Comparison of ENCODE assay signal across 1 cellular context in the genomic region with DNA sequence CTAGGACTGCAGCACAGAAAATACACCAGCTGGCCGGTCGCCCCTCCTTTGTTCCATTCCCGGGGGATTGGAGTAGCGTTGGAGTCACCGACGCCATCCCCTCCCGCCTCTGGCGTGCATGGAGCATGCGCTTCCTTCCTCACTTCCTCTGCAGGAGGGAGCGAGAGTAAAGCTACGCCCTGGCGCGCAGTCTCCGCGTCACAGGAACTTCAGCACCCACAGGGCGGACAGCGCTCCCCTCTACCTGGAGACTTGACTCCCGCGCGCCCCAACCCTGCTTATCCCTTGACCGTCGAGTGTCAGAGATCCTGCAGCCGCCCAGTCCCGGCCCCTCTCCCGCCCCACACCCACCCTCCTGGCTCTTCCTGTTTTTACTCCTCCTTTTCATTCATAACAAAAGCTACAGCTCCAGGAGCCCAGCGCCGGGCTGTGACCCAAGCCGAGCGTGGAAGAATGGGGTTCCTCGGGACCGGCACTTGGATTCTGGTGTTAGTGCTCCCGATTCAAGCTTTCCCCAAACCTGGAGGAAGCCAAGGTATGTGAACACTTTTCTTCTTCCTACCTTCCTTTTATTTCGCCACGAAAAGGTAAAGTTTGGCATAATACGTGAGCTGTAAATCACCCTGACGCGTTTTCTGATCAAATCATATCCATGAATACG.
TF ChIP-seq lines count a peak whose summit lies in the region.

SCG3 (plus strand) TSS at position 201 of the 661 bp plus-strand sequence; CDS start at position 454, 253 bp downstream.

TF ChIP-seq in HepG2, 621 proteins besides CTCF, POLR2A, EP300 and RAD21 (continued from another document and continues in another):
- TF ChIP-seq, protein P1, sequence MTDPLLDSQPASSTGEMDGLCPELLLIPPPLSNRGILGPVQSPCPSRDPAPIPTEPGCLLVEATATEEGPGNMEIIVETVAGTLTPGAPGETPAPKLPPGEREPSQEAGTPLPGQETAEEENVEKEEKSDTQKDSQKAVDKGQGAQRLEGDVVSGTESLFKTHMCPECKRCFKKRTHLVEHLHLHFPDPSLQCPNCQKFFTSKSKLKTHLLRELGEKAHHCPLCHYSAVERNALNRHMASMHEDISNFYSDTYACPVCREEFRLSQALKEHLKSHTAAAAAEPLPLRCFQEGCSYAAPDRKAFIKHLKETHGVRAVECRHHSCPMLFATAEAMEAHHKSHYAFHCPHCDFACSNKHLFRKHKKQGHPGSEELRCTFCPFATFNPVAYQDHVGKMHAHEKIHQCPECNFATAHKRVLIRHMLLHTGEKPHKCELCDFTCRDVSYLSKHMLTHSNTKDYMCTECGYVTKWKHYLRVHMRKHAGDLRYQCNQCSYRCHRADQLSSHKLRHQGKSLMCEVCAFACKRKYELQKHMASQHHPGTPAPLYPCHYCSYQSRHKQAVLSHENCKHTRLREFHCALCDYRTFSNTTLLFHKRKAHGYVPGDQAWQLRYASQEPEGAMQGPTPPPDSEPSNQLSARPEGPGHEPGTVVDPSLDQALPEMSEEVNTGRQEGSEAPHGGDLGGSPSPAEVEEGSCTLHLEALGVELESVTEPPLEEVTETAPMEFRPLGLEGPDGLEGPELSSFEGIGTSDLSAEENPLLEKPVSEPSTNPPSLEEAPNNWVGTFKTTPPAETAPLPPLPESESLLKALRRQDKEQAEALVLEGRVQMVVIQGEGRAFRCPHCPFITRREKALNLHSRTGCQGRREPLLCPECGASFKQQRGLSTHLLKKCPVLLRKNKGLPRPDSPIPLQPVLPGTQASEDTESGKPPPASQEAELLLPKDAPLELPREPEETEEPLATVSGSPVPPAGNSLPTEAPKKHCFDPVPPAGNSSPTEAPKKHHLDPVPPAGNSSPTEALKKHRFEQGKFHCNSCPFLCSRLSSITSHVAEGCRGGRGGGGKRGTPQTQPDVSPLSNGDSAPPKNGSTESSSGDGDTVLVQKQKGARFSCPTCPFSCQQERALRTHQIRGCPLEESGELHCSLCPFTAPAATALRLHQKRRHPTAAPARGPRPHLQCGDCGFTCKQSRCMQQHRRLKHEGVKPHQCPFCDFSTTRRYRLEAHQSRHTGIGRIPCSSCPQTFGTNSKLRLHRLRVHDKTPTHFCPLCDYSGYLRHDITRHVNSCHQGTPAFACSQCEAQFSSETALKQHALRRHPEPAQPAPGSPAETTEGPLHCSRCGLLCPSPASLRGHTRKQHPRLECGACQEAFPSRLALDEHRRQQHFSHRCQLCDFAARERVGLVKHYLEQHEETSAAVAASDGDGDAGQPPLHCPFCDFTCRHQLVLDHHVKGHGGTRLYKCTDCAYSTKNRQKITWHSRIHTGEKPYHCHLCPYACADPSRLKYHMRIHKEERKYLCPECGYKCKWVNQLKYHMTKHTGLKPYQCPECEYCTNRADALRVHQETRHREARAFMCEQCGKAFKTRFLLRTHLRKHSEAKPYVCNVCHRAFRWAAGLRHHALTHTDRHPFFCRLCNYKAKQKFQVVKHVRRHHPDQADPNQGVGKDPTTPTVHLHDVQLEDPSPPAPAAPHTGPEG (CRISPR knock-in tag; IDR thresholded peaks at IDR 0.05) = 0 out of 2 replicates have a peak, but pooled peaks have one; percentile 59
- peak; percentile 25; the same call in 1 of the 2 replicates for TF ChIP-seq MXD4 (CRISPR knock-in tag; IDR thresholded peaks at IDR 0.05)
- no peak for TF ChIP-seq ZKSCAN1 (IDR thresholded peaks at IDR 0.05; ENCODE audit: low read length)
- TF ChIP-seq ZBTB39 (CRISPR knock-in tag; IDR thresholded peaks at IDR 0.05) = no peak
- TF ChIP-seq SIX1 (CRISPR knock-in tag; IDR thresholded peaks at IDR 0.05; ENCODE audit: borderline replicate concordance) = 0 out of 2 replicates have a peak, but pooled peaks have one; percentile 35
- peak; percentile 49; the same call in 1 of the 2 replicates for TF ChIP-seq MEF2D (CRISPR knock-in tag; IDR thresholded peaks at IDR 0.05)
- TF ChIP-seq RXRA (CRISPR knock-in tag; IDR thresholded peaks at IDR 0.05) = 0 out of 2 replicates have a peak, but pooled peaks have one; percentile 41
- TF ChIP-seq, protein P2, sequence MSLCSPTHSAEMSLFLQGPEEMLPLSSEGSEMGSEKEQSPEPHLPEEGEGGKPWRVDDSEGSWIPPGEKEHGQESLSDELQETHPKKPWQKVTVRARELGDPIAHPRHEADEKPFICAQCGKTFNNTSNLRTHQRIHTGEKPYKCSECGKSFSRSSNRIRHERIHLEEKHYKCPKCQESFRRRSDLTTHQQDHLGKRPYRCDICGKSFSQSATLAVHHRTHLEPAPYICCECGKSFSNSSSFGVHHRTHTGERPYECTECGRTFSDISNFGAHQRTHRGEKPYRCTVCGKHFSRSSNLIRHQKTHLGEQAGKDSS (CRISPR knock-in tag; IDR thresholded peaks at IDR 0.05; ENCODE audit: borderline replicate concordance, low read depth) = peak; percentile 78; the same call in 1 of the 2 replicates
- peak; percentile 76; the same call in 1 of the 2 replicates for TF ChIP-seq KDM2A (CRISPR knock-in tag; IDR thresholded peaks at IDR 0.05; ENCODE audit: borderline replicate concordance, low read depth)
- TF ChIP-seq, protein P3, sequence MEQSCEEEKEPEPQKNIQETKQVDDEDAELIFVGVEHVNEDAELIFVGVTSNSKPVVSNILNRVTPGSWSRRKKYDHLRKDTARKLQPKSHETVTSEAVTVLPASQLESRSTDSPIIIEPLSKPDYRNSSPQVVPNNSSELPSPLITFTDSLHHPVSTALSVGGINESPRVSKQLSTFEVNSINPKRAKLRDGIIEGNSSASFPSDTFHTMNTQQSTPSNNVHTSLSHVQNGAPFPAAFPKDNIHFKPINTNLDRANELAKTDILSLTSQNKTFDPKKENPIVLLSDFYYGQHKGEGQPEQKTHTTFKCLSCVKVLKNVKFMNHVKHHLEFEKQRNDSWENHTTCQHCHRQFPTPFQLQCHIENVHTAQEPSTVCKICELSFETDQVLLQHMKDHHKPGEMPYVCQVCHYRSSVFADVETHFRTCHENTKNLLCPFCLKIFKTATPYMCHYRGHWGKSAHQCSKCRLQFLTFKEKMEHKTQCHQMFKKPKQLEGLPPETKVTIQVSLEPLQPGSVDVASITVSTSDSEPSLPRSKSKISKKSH (CRISPR knock-in tag; IDR thresholded peaks at IDR 0.05; ENCODE audit: borderline replicate concordance) = peak; percentile 45; the same call in 1 of the 2 replicates
- peak; percentile 79; the same call in 1 of the 2 replicates for TF ChIP-seq ZNF616 (CRISPR knock-in tag; IDR thresholded peaks at IDR 0.05; ENCODE audit: low read depth)
- peak; percentile 21; the same call in 1 of the 2 replicates for TF ChIP-seq ARID4A (CRISPR knock-in tag; IDR thresholded peaks at IDR 0.05; ENCODE audit: borderline replicate concordance)
- peak; percentile 47; the same call in 1 of the 2 replicates for TF ChIP-seq SAP130 (CRISPR knock-in tag; IDR thresholded peaks at IDR 0.05; ENCODE audit: low read depth)
- TF ChIP-seq ZNF263 (CRISPR knock-in tag; IDR thresholded peaks at IDR 0.05) = peak; percentile 61
- TF ChIP-seq GATAD1 (CRISPR knock-in tag; IDR thresholded peaks at IDR 0.05) = peak; percentile 49; the same call in 1 of the 2 replicates
- TF ChIP-seq SMAD3 (CRISPR knock-in tag; IDR thresholded peaks at IDR 0.05) = peak; percentile 81; the same call in 1 of the 2 replicates
- 0 out of 2 replicates have a peak, but pooled peaks have one; percentile 18 for TF ChIP-seq ZNF317 (CRISPR knock-in tag; IDR thresholded peaks at IDR 0.05)
- TF ChIP-seq TBX3 (IDR thresholded peaks at IDR 0.05; ENCODE audit: borderline replicate concordance) = no peak
- TF ChIP-seq ZNF766 (CRISPR knock-in tag; IDR thresholded peaks at IDR 0.05; ENCODE audit: borderline replicate concordance) = peak; percentile 70; the same call in 1 of the 2 replicates
- peak; percentile 68; the same call in 1 of the 2 replicates for TF ChIP-seq LBX2 (CRISPR knock-in tag; IDR thresholded peaks at IDR 0.05; ENCODE audit: borderline replicate concordance)
- 0 out of 2 replicates have a peak, but pooled peaks have one; percentile 80 for TF ChIP-seq ZNF124 (CRISPR knock-in tag; IDR thresholded peaks at IDR 0.05)
- 0 out of 2 replicates have a peak, but pooled peaks have one; percentile 70 for TF ChIP-seq ZIK1 (CRISPR knock-in tag; IDR thresholded peaks at IDR 0.05; ENCODE audit: borderline replicate concordance, low read depth)
- TF ChIP-seq ZNF205 (CRISPR knock-in tag; IDR thresholded peaks at IDR 0.05) = peak; percentile 65; the same call in 1 of the 2 replicates
- TF ChIP-seq ZBTB44 (CRISPR knock-in tag; IDR thresholded peaks at IDR 0.05) = peak; percentile 92
- TF ChIP-seq FOXM1 (CRISPR knock-in tag; IDR thresholded peaks at IDR 0.05) = no peak
- peak; percentile 31; the same call in 1 of the 2 replicates for TF ChIP-seq PRMT3 (CRISPR knock-in tag; IDR thresholded peaks at IDR 0.05; ENCODE audit: borderline replicate concordance, low read depth)
- TF ChIP-seq ZNF550 (CRISPR knock-in tag; IDR thresholded peaks at IDR 0.05; ENCODE audit: borderline replicate concordance) = no peak
- 0 out of 2 replicates have a peak, but pooled peaks have one; percentile 44 for TF ChIP-seq ZNF431 (CRISPR knock-in tag; IDR thresholded peaks at IDR 0.05; ENCODE audit: borderline replicate concordance, low read depth)
- TF ChIP-seq E2F2 (CRISPR knock-in tag; IDR thresholded peaks at IDR 0.05; ENCODE audit: borderline replicate concordance) = peak; percentile 45; the same call in 1 of the 2 replicates
